In genomic region chr11:75261474-75261847, GRCh38 we compare ENCODE assay signal across 14 cellular contexts. TPM values are rescaled to one million over a fixed set of nuclear protein-coding genes. Genes with fewer than 3 reads are reported as not detected.
DNase-seq lines count a peak whose midpoint lies in the region; ATAC-seq and TF ChIP-seq lines count a peak whose summit lies in the region.
"Had no signal": no experiment of that assay in that cellular context is flagged by ENCODE, and none has a peak within 500 bp of the region (broad histone marks: within the 10 kb centered on the region; RNA-seq: fewer than 3 reads in every experiment).

No MANE protein-coding gene starts in this region.

- POLR2A ChIA-PET in CD8-positive, alpha-beta T cell (lab: Charles Lee), result interaction anchor here (0.7 to 5.0 kb wide), 6 partner anchors 10 to 17 kb away, joined by 3 to 31 read pairs (median 3); no protein-coding TSS in a partner anchor

- CTCF ChIA-PET in CD8-positive, alpha-beta T cell (lab: Charles Lee), result interaction anchor here (1.0 to 5.8 kb wide), 11 partner anchors 10 to 127 kb away, joined by 3 to 52 read pairs (median 9); no protein-coding TSS in a partner anchor

- H3K4me1 Mint-ChIP-seq in CD8-positive, alpha-beta T cell (ENCODE audit: low read depth), result peaks cover 52% of the 10 kb centered on the region
- H3K4me1 Mint-ChIP-seq in activated naive CD8-positive, alpha-beta T cell treated with anti-CD3 and anti-CD28 coated beads, Interleukin-2, amount 50 U/mL, for 24 hours, result peaks cover 46% of the 10 kb centered on the region
- H3K4me1 Mint-ChIP-seq in natural killer cell treated with Interleukin-12 subunit alpha and Interleukin-12 subunit beta and Interleukin-15 and Interleukin-18, amount 100 ng/mL, for 72 hours (ENCODE audit: low read depth in 2 of 2), result peaks cover 32 to 36% of the 10 kb centered on the region in 2 donors

- ATAC-seq in CD8-positive, alpha-beta T cell, result peak; percentile 74
- peak; percentile 30 for ATAC-seq in activated naive CD8-positive, alpha-beta T cell treated with anti-CD3 and anti-CD28 coated beads, Interleukin-2, amount 50 U/mL, for 24 hours
- ATAC-seq in natural killer cell treated with Interleukin-12 subunit alpha and Interleukin-12 subunit beta and Interleukin-15 and Interleukin-18, amount 100 ng/mL, for 72 hours, result peak in 1 of 2 donors; percentile 29
- no peak for ATAC-seq in HG03457 (IDR thresholded peaks at IDR 0.05; ENCODE audit: unreplicated experiment)

- H3K9me3 Mint-ChIP-seq in CD8-positive, alpha-beta T cell, result no peaks in the 10 kb centered on the region
- H3K9me3 Mint-ChIP-seq in activated naive CD8-positive, alpha-beta T cell treated with anti-CD3 and anti-CD28 coated beads, Interleukin-2, amount 50 U/mL, for 24 hours, result no peaks in the 10 kb centered on the region
- no peaks in the 10 kb centered on the region for H3K9me3 Mint-ChIP-seq in natural killer cell treated with Interleukin-12 subunit alpha and Interleukin-12 subunit beta and Interleukin-15 and Interleukin-18, amount 100 ng/mL, for 72 hours

- H3K4me1 ChIP-seq in CD8-positive, alpha-beta T cell (ENCODE audit: insufficient read depth, low read length), result peaks cover 61% of the 10 kb centered on the region
- H3K4me1 ChIP-seq: SJCRH30 had no signal

- no peak overlapping the region for H3K27ac ChIP-seq in CD8-positive, alpha-beta T cell (ENCODE audit: low read depth, low read length)
- H3K27ac ChIP-seq: SJCRH30, thoracic aorta had no signal

- H3K4me3 ChIP-seq in CD8-positive, alpha-beta T cell (ENCODE audit: low read depth, low read length), result peak overlapping the region; percentile 2
- H3K4me3 ChIP-seq: SJCRH30, thoracic aorta had no signal

- intact Hi-C loops in CD8-positive, alpha-beta T cell (cut with DNase I, micrococcal nuclease), result no loop called here

- H3K27ac Mint-ChIP-seq in CD8-positive, alpha-beta T cell, result peak overlapping the region; percentile 88
- H3K27ac Mint-ChIP-seq in activated naive CD8-positive, alpha-beta T cell treated with anti-CD3 and anti-CD28 coated beads, Interleukin-2, amount 50 U/mL, for 24 hours, result peak overlapping the region; percentile 55
- peak overlapping the region; percentile 64 to 78 for H3K27ac Mint-ChIP-seq in natural killer cell treated with Interleukin-12 subunit alpha and Interleukin-12 subunit beta and Interleukin-15 and Interleukin-18, amount 100 ng/mL, for 72 hours

- H3K36me3 Mint-ChIP-seq in CD8-positive, alpha-beta T cell, result peaks cover 11% of the 10 kb centered on the region
- no peaks in the 10 kb centered on the region for H3K36me3 Mint-ChIP-seq in activated naive CD8-positive, alpha-beta T cell treated with anti-CD3 and anti-CD28 coated beads, Interleukin-2, amount 50 U/mL, for 24 hours (ENCODE audit: low read depth)
- no peaks in the 10 kb centered on the region for H3K36me3 Mint-ChIP-seq in natural killer cell treated with Interleukin-12 subunit alpha and Interleukin-12 subunit beta and Interleukin-15 and Interleukin-18, amount 100 ng/mL, for 72 hours

- DNase-seq in CD8-positive, alpha-beta T cell, result peak in 6 of 7 experiments; percentile 11 to 67 (median 27)
- DNase-seq in NOMO-1 (lab: John Stamatoyannopoulos, UW; ENCODE audit: unreplicated experiment in 2 of 2) (peak; percentile 49 to 57), NCI-H187 treated with DMSO at 0.1 percent for 48 hours (lab: John Stamatoyannopoulos, UW) (no peak), HPDE6-E6E7 (ENCODE audit: extremely low spot score) (no peak), medulla oblongata (ENCODE audit: extremely low spot score) (no peak)
- DNase-seq in activated naive CD8-positive, alpha-beta T cell treated with anti-CD3 and anti-CD28 coated beads, Interleukin-2, amount 50 U/mL, for 24 hours, result no peak
- DNase-seq in natural killer cell treated with Interleukin-12 subunit alpha and Interleukin-12 subunit beta and Interleukin-15 and Interleukin-18, amount 100 ng/mL, for 72 hours (ENCODE audit: low spot score), result no peak
- DNase-seq: NCI-H1092 treated with DMSO at 0.1 percent for 48 hours, NCI-H526 treated with DMSO at 0.1 percent for 48 hours had no signal

- peak overlapping the region; percentile 61 for H3K4me3 Mint-ChIP-seq in CD8-positive, alpha-beta T cell
- no peak overlapping the region for H3K4me3 Mint-ChIP-seq in activated naive CD8-positive, alpha-beta T cell treated with anti-CD3 and anti-CD28 coated beads, Interleukin-2, amount 50 U/mL, for 24 hours
- no peak overlapping the region for H3K4me3 Mint-ChIP-seq in natural killer cell treated with Interleukin-12 subunit alpha and Interleukin-12 subunit beta and Interleukin-15 and Interleukin-18, amount 100 ng/mL, for 72 hours

- no peaks in the 10 kb centered on the region for H3K9me3 ChIP-seq in CD8-positive, alpha-beta T cell (ENCODE audit: low read length)
- H3K9me3 ChIP-seq: SJCRH30, thoracic aorta had no signal

- H3K27me3 ChIP-seq in CD8-positive, alpha-beta T cell (ENCODE audit: insufficient read depth, low read length), result no peaks in the 10 kb centered on the region
- H3K27me3 ChIP-seq: SJCRH30 had no signal

- no peaks in the 10 kb centered on the region for H3K27me3 Mint-ChIP-seq in CD8-positive, alpha-beta T cell (ENCODE audit: low read depth)
- no peaks in the 10 kb centered on the region for H3K27me3 Mint-ChIP-seq in activated naive CD8-positive, alpha-beta T cell treated with anti-CD3 and anti-CD28 coated beads, Interleukin-2, amount 50 U/mL, for 24 hours
- peaks cover 0 to 2% of the 10 kb centered on the region in 2 donors for H3K27me3 Mint-ChIP-seq in natural killer cell treated with Interleukin-12 subunit alpha and Interleukin-12 subunit beta and Interleukin-15 and Interleukin-18, amount 100 ng/mL, for 72 hours

- no peaks in the 10 kb centered on the region for H3K36me3 ChIP-seq in CD8-positive, alpha-beta T cell (ENCODE audit: insufficient read depth, low read length)
- H3K36me3 ChIP-seq: thoracic aorta had no signal

- TF ChIP-seq CTCF in CD8-positive, alpha-beta T cell (IDR thresholded peaks at IDR 0.05), result no peak

RNA-seq across cellular contexts. Expression of gene TPBGL, which starts 20.9 kb away (rescaled TPM):
- under 1 TPM; 0.31 to 0.43 TPM for total RNA-seq in CD8-positive, alpha-beta T cell
- total RNA-seq in natural killer cell treated with Interleukin-12 subunit alpha and Interleukin-12 subunit beta and Interleukin-15 and Interleukin-18, amount 100 ng/mL, for 72 hours, result under 1 TPM; 0.14 to 0.43 TPM
- total RNA-seq: HT-29, myocyte, SJCRH30 had no signal

Comparison
In these comparisons a context has a peak if more than half of its experiments do, and no peak if none do; other contexts are left out.
1. DNase-seq: peak in CD8-positive, alpha-beta T cell (6 of 7) and NOMO-1 (2 of 2); none in activated naive CD8-positive, alpha-beta T cell treated with anti-CD3 and anti-CD28 coated beads, Interleukin-2, amount 50 U/mL, for 24 hours (single experiment), natural killer cell treated with Interleukin-12 subunit alpha and Interleukin-12 subunit beta and Interleukin-15 and Interleukin-18, amount 100 ng/mL, for 72 hours (single experiment), NCI-H187 treated with DMSO at 0.1 percent for 48 hours (single experiment), HPDE6-E6E7 (single experiment) and medulla oblongata (single experiment).
2. Peak in every context shown above with its lines, with median percentiles within 50 percentile points of each other: H3K27ac Mint-ChIP-seq.